Comparison of ENCODE assay signal across 21 cellular contexts in genomic region chr14:102690509-102691286, GRCh38.
DNase-seq lines count a peak whose midpoint lies in the region; ATAC-seq and TF ChIP-seq lines count a peak whose summit lies in the region.
"Had no signal": no experiment of that assay in that cellular context is flagged by ENCODE, and none has a peak within 500 bp of the region (broad histone marks: within the 10 kb centered on the region; RNA-seq: fewer than 3 reads in every experiment).

No MANE protein-coding gene starts in this region.

- TF ChIP-seq EP300 in stomach (IDR thresholded peaks at IDR 0.05): no peak

- H3K4me3 Mint-ChIP-seq in activated naive CD4-positive, alpha-beta T cell treated with anti-CD3 and anti-CD28 coated beads, Interleukin-2, amount 50 U/mL, for 24 hours: no peak overlapping the region
- no peak overlapping the region for H3K4me3 Mint-ChIP-seq in activated naive CD4-positive, alpha-beta T cell treated with anti-CD3 and anti-CD28 coated beads, Interleukin-2, amount 10 ng/mL, durations not matched to agents 7 days and 5 days
- H3K4me3 Mint-ChIP-seq: activated naive CD8-positive, alpha-beta T cell; HFFc6; stimulated activated naive CD8-positive, alpha-beta T cell treated with anti-CD3 and anti-CD28 coated beads, Interleukin-15, Interleukin-2, amounts not matched to agents 100 ng/mL and 50 ng/mL, for 24 hours had no signal

- 46 to 70% (median 66%) methylated on average over 11 of the region's 11 CpGs for WGBS in stomach, 5 donors

- peaks cover 92% of the 10 kb centered on the region for H3K79me2 ChIP-seq in PC-9 (ENCODE audit: low read depth)

- POLR2A ChIA-PET in PC-9 (lab: Charles Lee; ENCODE audit: unreplicated experiment): interaction anchor here (0.5 kb wide), 1 partner anchor 23 kb away, joined by 8 read pairs; no protein-coding TSS in a partner anchor

- H3K9me3 ChIP-seq in PC-9 (ENCODE audit: insufficient read depth, low read depth) (no peaks in the 10 kb centered on the region), stomach (no peaks in the 10 kb centered on the region)
- H3K9me3 ChIP-seq: breast epithelium, esophagus squamous epithelium, vagina had no signal

- H3K4me1 ChIP-seq in PC-9 (replicated peaks; ENCODE audit: insufficient read depth) (peaks cover 26% of the 10 kb centered on the region), stomach (peaks cover 0 to 91% (median 51%) of the 10 kb centered on the region in 4 donors)
- H3K4me1 ChIP-seq: breast epithelium had no signal

- H4K20me1 ChIP-seq in PC-9 (ENCODE audit: insufficient read depth): peaks cover 29% of the 10 kb centered on the region

- H3K36me3 Mint-ChIP-seq in activated naive CD4-positive, alpha-beta T cell treated with anti-CD3 and anti-CD28 coated beads, Interleukin-2, amount 50 U/mL, for 24 hours: no peaks in the 10 kb centered on the region
- H3K36me3 Mint-ChIP-seq in activated naive CD4-positive, alpha-beta T cell treated with anti-CD3 and anti-CD28 coated beads, Interleukin-2, amount 10 ng/mL, durations not matched to agents 7 days and 5 days: no peaks in the 10 kb centered on the region
- H3K36me3 Mint-ChIP-seq: activated naive CD8-positive, alpha-beta T cell had no signal

- no peak overlapping the region for H3K4me2 ChIP-seq in PC-9

- no peak overlapping the region for H3K27ac ChIP-seq in PC-9
- H3K27ac ChIP-seq in stomach: peak overlapping the region in 2 of 5 donors; percentile 22 to 32
- H3K27ac ChIP-seq: breast epithelium, parathyroid adenoma, vagina had no signal

- H3K36me3 ChIP-seq in PC-9 (ENCODE audit: low read depth): no peaks in the 10 kb centered on the region; the same call in 1 of the 2 replicates
- H3K36me3 ChIP-seq in stomach: no peaks in the 10 kb centered on the region
- H3K36me3 ChIP-seq: breast epithelium, esophagus squamous epithelium, vagina had no signal

- H3K4me3 ChIP-seq in PC-9: no peak overlapping the region
- H3K4me3 ChIP-seq in stomach: no peak overlapping the region
- H3K4me3 ChIP-seq: breast epithelium, esophagus squamous epithelium, vagina had no signal

- no peak overlapping the region for H2AFZ ChIP-seq in PC-9
- H2AFZ ChIP-seq: parathyroid adenoma had no signal

- no peaks in the 10 kb centered on the region for H3K27me3 Mint-ChIP-seq in activated naive CD4-positive, alpha-beta T cell treated with anti-CD3 and anti-CD28 coated beads, Interleukin-2, amount 50 U/mL, for 24 hours
- no peaks in the 10 kb centered on the region for H3K27me3 Mint-ChIP-seq in activated naive CD4-positive, alpha-beta T cell treated with anti-CD3 and anti-CD28 coated beads, Interleukin-2, amount 10 ng/mL, durations not matched to agents 7 days and 5 days
- H3K27me3 Mint-ChIP-seq: activated naive CD8-positive, alpha-beta T cell; stimulated activated naive CD8-positive, alpha-beta T cell treated with anti-CD3 and anti-CD28 coated beads, Interleukin-15, Interleukin-2, amounts not matched to agents 100 ng/mL and 50 ng/mL, for 24 hours had no signal

- no peak for TF ChIP-seq POLR2A in stomach (IDR thresholded peaks at IDR 0.05)

- no peaks in the 10 kb centered on the region for H3K9me2 ChIP-seq in PC-9 (ENCODE audit: insufficient read depth)

- intact Hi-C loops in PC-9 (cut with micrococcal nuclease; ENCODE audit: unreplicated experiment) (loop anchor here (5.0 to 10.0 kb wide), 5 partner anchors 256 to 1026 kb away; no protein-coding TSS in a partner anchor), left colon (cut with DNase I, micrococcal nuclease) (loop anchor here in 1 of 2 donors (10.0 kb wide), 1 partner anchor 224 kb away; no protein-coding TSS in a partner anchor), stomach (cut with DNase I; ENCODE audit: low total_unique reads) (no loop called here)

- H3K4me1 Mint-ChIP-seq in activated naive CD4-positive, alpha-beta T cell treated with anti-CD3 and anti-CD28 coated beads, Interleukin-2, amount 50 U/mL, for 24 hours: peaks cover 37% of the 10 kb centered on the region
- H3K4me1 Mint-ChIP-seq in activated naive CD4-positive, alpha-beta T cell treated with anti-CD3 and anti-CD28 coated beads, Interleukin-2, amount 10 ng/mL, durations not matched to agents 7 days and 5 days: peaks cover 5% of the 10 kb centered on the region

- H3F3A ChIP-seq in PC-9 (ENCODE audit: insufficient read depth, low read depth): peaks cover 71% of the 10 kb centered on the region

- H3K27me3 ChIP-seq in PC-9 (ENCODE audit: insufficient read depth, low read depth) (no peaks in the 10 kb centered on the region), stomach (no peaks in the 10 kb centered on the region)
- H3K27me3 ChIP-seq: breast epithelium, esophagus squamous epithelium, vagina had no signal

- TF ChIP-seq CTCF in PC-9 (conservative IDR thresholded peaks at IDR 0.05) (no peak), stomach (IDR thresholded peaks at IDR 0.05) (no peak)

- H3K27ac Mint-ChIP-seq in activated naive CD4-positive, alpha-beta T cell treated with anti-CD3 and anti-CD28 coated beads, Interleukin-2, amount 50 U/mL, for 24 hours: peak overlapping the region; percentile 76
- H3K27ac Mint-ChIP-seq in activated naive CD4-positive, alpha-beta T cell treated with anti-CD3 and anti-CD28 coated beads, Interleukin-2, amount 10 ng/mL, durations not matched to agents 7 days and 5 days: no peak overlapping the region
- H3K27ac Mint-ChIP-seq: activated naive CD8-positive, alpha-beta T cell; HFFc6; stimulated activated naive CD8-positive, alpha-beta T cell treated with anti-CD3 and anti-CD28 coated beads, Interleukin-15, Interleukin-2, amounts not matched to agents 100 ng/mL and 50 ng/mL, for 24 hours had no signal

- no peak for DNase-seq in activated naive CD4-positive, alpha-beta T cell treated with anti-CD3 and anti-CD28 coated beads, Interleukin-2, amount 10 ng/mL, durations not matched to agents 7 days and 5 days
- DNase-seq in PC-9 (peak; percentile 15 to 73), left colon (peak in 1 of 2 donors; percentile 30), stomach (peak; percentile 55)
- no peak for DNase-seq in activated CD4-positive, alpha-beta T cell treated with anti-CD3 and anti-CD28 coated beads for 1 hour
- DNase-seq: activated CD4-positive, alpha-beta T cell treated with anti-CD3 and anti-CD28 coated beads for 4 hours; activated CD8-positive, alpha-beta memory T cell treated with anti-CD3 and anti-CD28 coated beads, Interleukin-2, amount 50 U/mL, for 48 hours; esophagus squamous epithelium; head of caudate nucleus; HFFc6; islet precursor cell; NCI-H1417 treated with DMSO at 0.1 percent for 48 hours; NCI-H446 had no signal

- BruUV-seq in PC-9 (replicated peaks; lab: Mats Ljungman, UMichigan): no TSS peak

- CTCF ChIA-PET in activated naive CD4-positive, alpha-beta T cell treated with anti-CD3 and anti-CD28 coated beads, Interleukin-2, amount 10 ng/mL, durations not matched to agents 7 days and 5 days (lab: Charles Lee): interaction anchor here (0.7 kb wide), 1 partner anchor 9 kb away, joined by 3 read pairs; no protein-coding TSS in a partner anchor
- CTCF ChIA-PET in PC-9 (lab: Charles Lee): interaction anchor here (0.5 to 1.3 kb wide), 4 partner anchors 96 to 210 kb away, joined by 3 to 4 read pairs (median 4); no protein-coding TSS in a partner anchor

- no peaks in the 10 kb centered on the region for H3K9me3 Mint-ChIP-seq in activated naive CD4-positive, alpha-beta T cell treated with anti-CD3 and anti-CD28 coated beads, Interleukin-2, amount 50 U/mL, for 24 hours
- H3K9me3 Mint-ChIP-seq in activated naive CD4-positive, alpha-beta T cell treated with anti-CD3 and anti-CD28 coated beads, Interleukin-2, amount 10 ng/mL, durations not matched to agents 7 days and 5 days: no peaks in the 10 kb centered on the region
- H3K9me3 Mint-ChIP-seq: HFFc6; stimulated activated naive CD8-positive, alpha-beta T cell treated with anti-CD3 and anti-CD28 coated beads, Interleukin-15, Interleukin-2, amounts not matched to agents 100 ng/mL and 50 ng/mL, for 24 hours had no signal

- ATAC-seq in left colon (peak; percentile 60), GM18870 (IDR thresholded peaks at IDR 0.05; ENCODE audit: unreplicated experiment) (no peak), GM18520 (IDR thresholded peaks at IDR 0.05; ENCODE audit: unreplicated experiment) (no peak)

Comparison
In these comparisons a context has a peak if more than half of its experiments do, and no peak if none do; other contexts are left out.
1. DNase-seq: peak in PC-9 (2 of 2) and stomach (single experiment); none in activated naive CD4-positive, alpha-beta T cell treated with anti-CD3 and anti-CD28 coated beads, Interleukin-2, amount 10 ng/mL, durations not matched to agents 7 days and 5 days (single experiment) and activated CD4-positive, alpha-beta T cell treated with anti-CD3 and anti-CD28 coated beads for 1 hour (single experiment).